In genomic region chr9:137411670-137412380, GRCh38 we compare ENCODE assay signal across 8 cellular contexts. TPM values are rescaled to one million over a fixed set of nuclear protein-coding genes. Genes with fewer than 3 reads are reported as not detected.
DNase-seq lines count a peak whose midpoint lies in the region; ATAC-seq and TF ChIP-seq lines count a peak whose summit lies in the region.

No MANE protein-coding gene starts in this region.

- no peaks in the 10 kb centered on the region for H3K36me3 ChIP-seq in Panc1 (ENCODE audit: control insufficient read depth, insufficient read depth, low read length)
- H3K36me3 ChIP-seq in WERI-Rb-1, result no peaks in the 10 kb centered on the region

- H3K4me1 ChIP-seq in Panc1 (ENCODE audit: control insufficient read depth, insufficient read depth, low read length), result peaks cover 47% of the 10 kb centered on the region

- ATAC-seq in Panc1 (peak; percentile 79), HG03108 (IDR thresholded peaks at IDR 0.05; ENCODE audit: unreplicated experiment) (no peak), T-helper 17 cell (no peak)

- no peaks in the 10 kb centered on the region for H3K36me3 Mint-ChIP-seq in chondrocyte (ENCODE audit: low read depth)
- H3K36me3 Mint-ChIP-seq in T-helper 17 cell (ENCODE audit: low read depth), result no peaks in the 10 kb centered on the region

- BruUV-seq in Panc1 (replicated peaks; lab: Mats Ljungman, UMichigan), result no TSS peak

- no peaks in the 10 kb centered on the region for H3K9me3 Mint-ChIP-seq in chondrocyte (ENCODE audit: low read depth)

- no peaks in the 10 kb centered on the region for H3K27me3 ChIP-seq in Panc1 (ENCODE audit: control insufficient read depth, insufficient read depth, low read length)
- H3K27me3 ChIP-seq in WERI-Rb-1 (ENCODE audit: insufficient read depth, low read depth, severe bottlenecking), result no peaks in the 10 kb centered on the region

- H3K9me3 ChIP-seq in Panc1 (ENCODE audit: control insufficient read depth, insufficient read depth, low read depth, low read length), result no peaks in the 10 kb centered on the region
- H3K9me3 ChIP-seq in WERI-Rb-1 (ENCODE audit: severe bottlenecking), result no peaks in the 10 kb centered on the region
- H3K9me3 ChIP-seq in T-helper 17 cell (ENCODE audit: control insufficient read depth, low read length, poor library complexity, severe bottlenecking), result no peaks in the 10 kb centered on the region

- TF ChIP-seq CTCF in Panc1 (IDR thresholded peaks at IDR 0.05) (no peak), chondrocyte (IDR thresholded peaks at IDR 0.05) (no peak), WERI-Rb-1 (IDR thresholded peaks at IDR 0.05; ENCODE audit: low read depth, low read length) (no peak)

- CTCF ChIA-PET in Panc1 (lab: Charles Lee), result interaction anchor here (1.0 to 1.7 kb wide), 2 partner anchors 11 to 109 kb away, joined by 3 to 4 read pairs; partner anchors contain the start of genes EXD3, NOXA1 and NRARP

- peak overlapping the region; percentile 74 for H3K27ac Mint-ChIP-seq in chondrocyte (ENCODE audit: unreplicated experiment)
- H3K27ac Mint-ChIP-seq in T-helper 17 cell, result no peak overlapping the region

- H3K4me3 Mint-ChIP-seq in chondrocyte (ENCODE audit: unreplicated experiment) (no peak overlapping the region), T-helper 17 cell (no peak overlapping the region)

- POLR2A ChIA-PET in Panc1 (lab: Charles Lee), result no interaction called here

- H3K4me1 Mint-ChIP-seq in chondrocyte (ENCODE audit: low read depth), result peaks cover 35% of the 10 kb centered on the region
- peaks cover 6% of the 10 kb centered on the region for H3K4me1 Mint-ChIP-seq in T-helper 17 cell

- H3K27ac ChIP-seq in Panc1 (ENCODE audit: low read length), result peak overlapping the region; percentile 89
- no peak overlapping the region for H3K27ac ChIP-seq in WERI-Rb-1

- peak overlapping the region in 1 of 2 experiments; percentile 33; a peak in 2 of 4 replicates for H3K4me3 ChIP-seq in Panc1 (ENCODE audit: low read depth in 2 of 2, low read length in 2 of 2)
- H3K4me3 ChIP-seq in WERI-Rb-1 (ENCODE audit: low read depth, low read length), result no peak overlapping the region

- H3K27me3 Mint-ChIP-seq in chondrocyte (ENCODE audit: low read depth) (no peaks in the 10 kb centered on the region), T-helper 17 cell (no peaks in the 10 kb centered on the region)

- intact Hi-C loops in Panc1 (cut with micrococcal nuclease; ENCODE audit: unreplicated experiment), result no loop called here

- DNase-seq in activated gamma-delta T cell treated with Interleukin-2 at 50 U/mL for 16 hours, result peak; percentile 55
- no peak for DNase-seq in activated gamma-delta T cell (lab: John Stamatoyannopoulos, UW)
- peak; percentile 33 for DNase-seq in Panc1 (ENCODE audit: low read depth, low spot score)
- DNase-seq in chondrocyte (ENCODE audit: low spot score), result no peak
- DNase-seq in mucosa of gallbladder (ENCODE audit: low spot score), result peak; percentile 90
- no peak for DNase-seq in WERI-Rb-1
- DNase-seq in T-helper 17 cell, result no peak

- in situ Hi-C loops in Panc1 (cut with HindIII; ENCODE audit: low pct_unique_long_range_greater_than_20kb, low sequenced_read_pairs), result no loop called here

RNA-seq across cellular contexts. Expression of gene EXD3, which starts 11.1 kb away (rescaled TPM):
- total RNA-seq in Panc1 (2021; ENCODE audit: unreplicated experiment), result 9.2 TPM
- 14.6 TPM for polyA plus RNA-seq in Panc1 (2012; ENCODE audit: insufficient read length)
- total RNA-seq in chondrocyte, result 10.7 to 15.7 TPM (median 11.6 TPM) in 3 replicates
- 47.6 TPM for total RNA-seq in mucosa of gallbladder
- 10 to 100 TPM; 15.4 to 17.8 TPM for total RNA-seq in T-helper 17 cell

RNA-seq across cellular contexts. Expression of gene NOXA1, which starts 11.4 kb away (rescaled TPM):
- total RNA-seq in Panc1 (2021; ENCODE audit: unreplicated experiment), result 3.7 TPM
- polyA plus RNA-seq in Panc1 (2012; ENCODE audit: insufficient read length), result 5.5 TPM
- 0.97 to 2.5 TPM (median 2.0 TPM) in 3 replicates for total RNA-seq in chondrocyte
- total RNA-seq in mucosa of gallbladder, result 36.7 TPM
- total RNA-seq in T-helper 17 cell, result 1 to 10 TPM; 3.0 to 3.3 TPM

RNA-seq across cellular contexts. Expression of gene ENTPD8, which starts 29.3 kb away (rescaled TPM):
- total RNA-seq in Panc1 (2021; ENCODE audit: unreplicated experiment) (3.9 TPM), chondrocyte (0.10 TPM in 1 of 3 replicates, not detected in the others), mucosa of gallbladder (27.9 TPM), T-helper 17 cell (not detected)
- 4.2 TPM for polyA plus RNA-seq in Panc1 (2012; ENCODE audit: insufficient read length)

RNA-seq across cellular contexts. Expression of gene NSMF, which starts 47.3 kb away (rescaled TPM):
- total RNA-seq in Panc1 (2021; ENCODE audit: unreplicated experiment) (40.0 TPM), chondrocyte (81.5 to 86.8 TPM (median 86.1 TPM) in 3 replicates), mucosa of gallbladder (69.6 TPM), T-helper 17 cell (10 to 100 TPM; 41.5 to 54.2 TPM)
- 53.6 TPM for polyA plus RNA-seq in Panc1 (2012; ENCODE audit: insufficient read length)

Comparison
In these comparisons a context has a peak if more than half of its experiments do, and no peak if none do; other contexts are left out.
1. DNase-seq: peak in activated gamma-delta T cell treated with Interleukin-2 at 50 U/mL for 16 hours (single experiment), Panc1 (single experiment) and mucosa of gallbladder (single experiment); none in activated gamma-delta T cell (single experiment), chondrocyte (single experiment), WERI-Rb-1 (single experiment) and T-helper 17 cell (0 of 3).